In the genomic region with DNA sequence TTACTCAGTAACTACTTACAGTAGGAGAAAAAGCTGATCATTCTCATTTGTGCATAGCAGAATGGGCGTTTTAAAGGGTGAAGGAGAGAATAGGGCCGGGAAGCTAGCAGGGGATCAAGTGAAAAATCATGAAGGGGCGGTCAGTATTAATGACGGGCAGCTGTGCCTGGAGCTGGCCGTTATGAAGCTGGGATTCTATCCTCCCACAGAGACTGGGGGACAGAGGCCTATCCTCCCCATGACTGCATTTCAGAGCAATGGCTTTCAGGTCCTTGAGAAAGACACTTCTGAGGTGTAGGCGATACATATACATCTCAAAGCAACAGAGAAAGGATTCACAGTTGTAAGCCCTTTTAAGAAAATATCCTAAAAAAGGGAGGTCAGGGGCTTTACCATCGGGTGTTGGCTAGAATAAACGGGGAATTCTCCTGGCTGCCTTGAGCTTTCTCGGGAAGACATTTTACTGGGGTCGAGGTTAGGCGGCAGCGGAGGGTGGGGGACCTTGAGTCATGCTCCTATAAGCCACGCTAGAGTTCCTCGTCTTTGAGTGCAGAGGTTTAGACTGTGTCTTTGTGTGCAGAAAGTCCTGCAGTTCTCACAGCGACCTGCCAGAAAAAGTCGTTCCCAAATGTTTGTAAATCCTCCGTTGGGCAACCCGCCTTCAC, we compare ENCODE assay signal across 7 cellular contexts. TPM values are rescaled to one million over a fixed set of nuclear protein-coding genes. Genes with fewer than 3 reads are reported as not detected.
DNase-seq lines count a peak whose midpoint lies in the region; ATAC-seq and TF ChIP-seq lines count a peak whose summit lies in the region.

No MANE protein-coding gene starts in this region.

- H3K4me1 Mint-ChIP-seq in WTC11, result peaks cover 49% of the 10 kb centered on the region
- H3K4me1 Mint-ChIP-seq in stimulated activated naive B cell treated with anti-CD40 and anti-IgM and Interleukin-4, amounts not matched to agents 10 μg/mL and 1 μg/mL and 100 μg/mL, for 72 hours, result peaks cover 3 to 17% of the 10 kb centered on the region in 2 donors

- H3K36me3 Mint-ChIP-seq in WTC11, result no peaks in the 10 kb centered on the region
- H3K36me3 Mint-ChIP-seq in stimulated activated naive B cell treated with anti-CD40 and anti-IgM and Interleukin-4, amounts not matched to agents 10 μg/mL and 1 μg/mL and 100 μg/mL, for 72 hours, result peaks cover 0 to 2% of the 10 kb centered on the region in 2 donors

- POLR2A ChIA-PET in HEK293 (lab: Yijun Ruan, JAX) (interaction anchor here (0.6 to 2.8 kb wide), 10 partner anchors 10 to 447 kb away, joined by 3 to 19 read pairs (median 4); a partner anchor contains a TSS), WTC11 (lab: Charles Lee) (interaction anchor here (0.6 to 2.9 kb wide), 8 partner anchors 13 to 826 kb away, joined by 3 to 22 read pairs (median 4); a partner anchor contains a TSS)

- CTCF ChIA-PET in HEK293 (lab: Yijun Ruan, JAX), result interaction anchor here (0.6 to 5.1 kb wide), 6 partner anchors 13 to 1197 kb away, joined by 3 to 32 read pairs (median 3); no protein-coding TSS in a partner anchor
- CTCF ChIA-PET in WTC11 (lab: Charles Lee), result interaction anchor here (0.8 to 3.5 kb wide), 13 partner anchors 10 to 467 kb away, joined by 3 to 64 read pairs (median 4); a partner anchor contains a TSS

- DNase-seq in WTC11 (ENCODE audit: low spot score) (no peak), AG08396 (ENCODE audit: low spot score) (no peak), NCI-H1694 (lab: John Stamatoyannopoulos, UW) (no peak), NCI-H2029 treated with DMSO at 0.1 percent for 48 hours (lab: John Stamatoyannopoulos, UW) (no peak)
- DNase-seq in stimulated activated naive B cell treated with anti-CD40 and anti-IgM and Interleukin-4, amounts not matched to agents 10 μg/mL and 1 μg/mL and 100 μg/mL, for 72 hours, result no peak

- ATAC-seq in WTC11, result peak; percentile 32
- no peak for ATAC-seq in stimulated activated naive B cell treated with anti-CD40 and anti-IgM and Interleukin-4, amounts not matched to agents 10 μg/mL and 1 μg/mL and 100 μg/mL, for 72 hours (replicated peaks)

- H3K27ac ChIP-seq in HEK293 (ENCODE audit: extremely low read depth, low read depth, low read length), result peak overlapping the region; percentile 86; the same call in 1 of the 2 replicates

- H3K36me3 ChIP-seq in HEK293 (ENCODE audit: control insufficient read depth in 2 of 2, insufficient read depth in 1 of 2, low read length in 2 of 2), result no peaks in the 10 kb centered on the region

- H3K4me1 ChIP-seq in HEK293 (ENCODE audit: control insufficient read depth, insufficient read depth, low read length), result 0 out of 2 replicates have a peak, but pooled peaks cover 10% of the 10 kb centered on the region

- peak overlapping the region; percentile 71 for H3K4me3 ChIP-seq in HEK293 (ENCODE audit: low read depth, low read length)
- peak overlapping the region; percentile 69 for H3K4me3 ChIP-seq in iPS-18c (ENCODE audit: insufficient read depth, low read depth, low read length)

- peak overlapping the region; percentile 91 for H3K27ac Mint-ChIP-seq in WTC11
- no peak overlapping the region for H3K27ac Mint-ChIP-seq in stimulated activated naive B cell treated with anti-CD40 and anti-IgM and Interleukin-4, amounts not matched to agents 10 μg/mL and 1 μg/mL and 100 μg/mL, for 72 hours

- H3K4me3 Mint-ChIP-seq in WTC11, result peak overlapping the region; percentile 88
- H3K4me3 Mint-ChIP-seq in stimulated activated naive B cell treated with anti-CD40 and anti-IgM and Interleukin-4, amounts not matched to agents 10 μg/mL and 1 μg/mL and 100 μg/mL, for 72 hours, result peak overlapping the region; percentile 78 to 82

- TF ChIP-seq CTCF in HEK293 (tag by site-specific recombination; IDR thresholded peaks at IDR 0.05) (no peak), WTC11 (IDR thresholded peaks at IDR 0.05) (no peak)

- no peaks in the 10 kb centered on the region for H3K9me3 Mint-ChIP-seq in WTC11
- no peaks in the 10 kb centered on the region for H3K9me3 Mint-ChIP-seq in stimulated activated naive B cell treated with anti-CD40 and anti-IgM and Interleukin-4, amounts not matched to agents 10 μg/mL and 1 μg/mL and 100 μg/mL, for 72 hours

- H3K9me3 ChIP-seq in HEK293 (ENCODE audit: control insufficient read depth, insufficient read depth, low read depth, low read length) (no peaks in the 10 kb centered on the region), iPS-18c (ENCODE audit: control insufficient read depth, insufficient read depth, low read length) (no peaks in the 10 kb centered on the region)

- H3K27me3 Mint-ChIP-seq in WTC11 (ENCODE audit: low read depth), result peaks cover 43% of the 10 kb centered on the region
- peaks cover 49 to 59% of the 10 kb centered on the region in 2 donors for H3K27me3 Mint-ChIP-seq in stimulated activated naive B cell treated with anti-CD40 and anti-IgM and Interleukin-4, amounts not matched to agents 10 μg/mL and 1 μg/mL and 100 μg/mL, for 72 hours

TF ChIP-seq in HEK293, 187 proteins besides CTCF, POLR2A, EP300 and RAD21:
- TF ChIP-seq ZEB2 (tag by site-specific recombination; IDR thresholded peaks at IDR 0.05) (peak; percentile 66; the same call in 1 of the 2 replicates), GLI4 (tag by site-specific recombination; IDR thresholded peaks at IDR 0.05) (0 out of 2 replicates have a peak, but pooled peaks have one; percentile 5)
- TF ChIP-seq, protein P1, sequence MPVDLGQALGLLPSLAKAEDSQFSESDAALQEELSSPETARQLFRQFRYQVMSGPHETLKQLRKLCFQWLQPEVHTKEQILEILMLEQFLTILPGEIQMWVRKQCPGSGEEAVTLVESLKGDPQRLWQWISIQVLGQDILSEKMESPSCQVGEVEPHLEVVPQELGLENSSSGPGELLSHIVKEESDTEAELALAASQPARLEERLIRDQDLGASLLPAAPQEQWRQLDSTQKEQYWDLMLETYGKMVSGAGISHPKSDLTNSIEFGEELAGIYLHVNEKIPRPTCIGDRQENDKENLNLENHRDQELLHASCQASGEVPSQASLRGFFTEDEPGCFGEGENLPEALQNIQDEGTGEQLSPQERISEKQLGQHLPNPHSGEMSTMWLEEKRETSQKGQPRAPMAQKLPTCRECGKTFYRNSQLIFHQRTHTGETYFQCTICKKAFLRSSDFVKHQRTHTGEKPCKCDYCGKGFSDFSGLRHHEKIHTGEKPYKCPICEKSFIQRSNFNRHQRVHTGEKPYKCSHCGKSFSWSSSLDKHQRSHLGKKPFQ (tag by site-specific recombination; IDR thresholded peaks at IDR 0.05), result no peak
- TF ChIP-seq, protein P2, sequence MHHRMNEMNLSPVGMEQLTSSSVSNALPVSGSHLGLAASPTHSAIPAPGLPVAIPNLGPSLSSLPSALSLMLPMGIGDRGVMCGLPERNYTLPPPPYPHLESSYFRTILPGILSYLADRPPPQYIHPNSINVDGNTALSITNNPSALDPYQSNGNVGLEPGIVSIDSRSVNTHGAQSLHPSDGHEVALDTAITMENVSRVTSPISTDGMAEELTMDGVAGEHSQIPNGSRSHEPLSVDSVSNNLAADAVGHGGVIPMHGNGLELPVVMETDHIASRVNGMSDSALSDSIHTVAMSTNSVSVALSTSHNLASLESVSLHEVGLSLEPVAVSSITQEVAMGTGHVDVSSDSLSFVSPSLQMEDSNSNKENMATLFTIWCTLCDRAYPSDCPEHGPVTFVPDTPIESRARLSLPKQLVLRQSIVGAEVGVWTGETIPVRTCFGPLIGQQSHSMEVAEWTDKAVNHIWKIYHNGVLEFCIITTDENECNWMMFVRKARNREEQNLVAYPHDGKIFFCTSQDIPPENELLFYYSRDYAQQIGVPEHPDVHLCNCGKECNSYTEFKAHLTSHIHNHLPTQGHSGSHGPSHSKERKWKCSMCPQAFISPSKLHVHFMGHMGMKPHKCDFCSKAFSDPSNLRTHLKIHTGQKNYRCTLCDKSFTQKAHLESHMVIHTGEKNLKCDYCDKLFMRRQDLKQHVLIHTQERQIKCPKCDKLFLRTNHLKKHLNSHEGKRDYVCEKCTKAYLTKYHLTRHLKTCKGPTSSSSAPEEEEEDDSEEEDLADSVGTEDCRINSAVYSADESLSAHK (tag by site-specific recombination; IDR thresholded peaks at IDR 0.05), result no peak
TF ChIP-seq in HEK293: peak in this region for 2.

TF ChIP-seq in WTC11, 78 proteins besides CTCF, POLR2A, EP300 and RAD21 (continues in another document):
- TF ChIP-seq, protein P3, sequence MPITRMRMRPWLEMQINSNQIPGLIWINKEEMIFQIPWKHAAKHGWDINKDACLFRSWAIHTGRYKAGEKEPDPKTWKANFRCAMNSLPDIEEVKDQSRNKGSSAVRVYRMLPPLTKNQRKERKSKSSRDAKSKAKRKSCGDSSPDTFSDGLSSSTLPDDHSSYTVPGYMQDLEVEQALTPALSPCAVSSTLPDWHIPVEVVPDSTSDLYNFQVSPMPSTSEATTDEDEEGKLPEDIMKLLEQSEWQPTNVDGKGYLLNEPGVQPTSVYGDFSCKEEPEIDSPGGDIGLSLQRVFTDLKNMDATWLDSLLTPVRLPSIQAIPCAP (CRISPR knock-in tag; IDR thresholded peaks at IDR 0.05), result no peak
- TF ChIP-seq NFATC4 (CRISPR knock-in tag; IDR thresholded peaks at IDR 0.05) (no peak), ESRRA (CRISPR knock-in tag; IDR thresholded peaks at IDR 0.05; ENCODE audit: borderline replicate concordance) (no peak), NFYB (CRISPR knock-in tag; conservative IDR thresholded peaks at IDR 0.05; ENCODE audit: low read depth) (no peak), TEAD4 (CRISPR knock-in tag; IDR thresholded peaks at IDR 0.05) (no peak), SMAD3 (CRISPR knock-in tag; IDR thresholded peaks at IDR 0.05; ENCODE audit: borderline replicate concordance) (no peak), HMGA2 (CRISPR knock-in tag; IDR thresholded peaks at IDR 0.05) (no peak), SOX15 (CRISPR knock-in tag; IDR thresholded peaks at IDR 0.05) (no peak)
- TF ChIP-seq, protein P4, sequence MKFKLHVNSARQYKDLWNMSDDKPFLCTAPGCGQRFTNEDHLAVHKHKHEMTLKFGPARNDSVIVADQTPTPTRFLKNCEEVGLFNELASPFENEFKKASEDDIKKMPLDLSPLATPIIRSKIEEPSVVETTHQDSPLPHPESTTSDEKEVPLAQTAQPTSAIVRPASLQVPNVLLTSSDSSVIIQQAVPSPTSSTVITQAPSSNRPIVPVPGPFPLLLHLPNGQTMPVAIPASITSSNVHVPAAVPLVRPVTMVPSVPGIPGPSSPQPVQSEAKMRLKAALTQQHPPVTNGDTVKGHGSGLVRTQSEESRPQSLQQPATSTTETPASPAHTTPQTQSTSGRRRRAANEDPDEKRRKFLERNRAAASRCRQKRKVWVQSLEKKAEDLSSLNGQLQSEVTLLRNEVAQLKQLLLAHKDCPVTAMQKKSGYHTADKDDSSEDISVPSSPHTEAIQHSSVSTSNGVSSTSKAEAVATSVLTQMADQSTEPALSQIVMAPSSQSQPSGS (CRISPR knock-in tag; IDR thresholded peaks at IDR 0.05; ENCODE audit: borderline replicate concordance, low read depth), result no peak

RNA-seq across cellular contexts. Expression of a gene that starts 0.6 kb away (rescaled TPM):
- total RNA-seq in WTC11 (2021), result 12.5 to 15.5 TPM (median 15.2 TPM) in 3 replicates

RNA-seq across cellular contexts. Expression of a gene that starts 39.2 kb away (rescaled TPM):
- 25.8 to 33.6 TPM (median 29.5 TPM) in 3 replicates for total RNA-seq in WTC11 (2021)

RNA-seq across cellular contexts. Expression of a gene that starts 57.4 kb away (rescaled TPM):
- 10.0 to 11.5 TPM (median 11.1 TPM) in 3 replicates for total RNA-seq in WTC11 (2021)
